1 cellular context compared by ENCODE assay signal in the genomic region with DNA sequence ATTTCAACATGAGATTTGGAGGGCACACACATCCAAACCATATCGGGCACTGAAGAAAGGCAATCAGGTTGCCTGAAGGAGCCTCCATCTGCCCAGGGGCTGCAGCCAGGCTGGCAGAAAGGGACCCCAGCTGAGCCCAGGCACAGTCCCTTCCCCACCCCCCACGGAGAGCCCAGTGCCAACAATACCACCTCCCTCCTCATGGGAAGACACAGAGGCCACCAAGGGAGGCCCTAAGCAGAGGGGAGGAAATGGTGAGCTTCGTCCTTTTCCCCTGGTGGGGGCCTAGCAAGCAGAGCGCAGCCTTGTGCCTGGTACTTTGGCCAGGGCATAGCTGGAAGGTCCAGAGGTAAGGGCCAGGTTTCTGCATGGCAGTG.
TF ChIP-seq lines count a peak whose summit lies in the region.

No MANE protein-coding gene starts in this region.

TF ChIP-seq in IMR-90, 13 proteins besides CTCF, POLR2A, EP300 and RAD21 (continued from another document):
- TF ChIP-seq MAZ (IDR thresholded peaks at IDR 0.05; ENCODE audit: borderline replicate concordance, low read depth, low read length), result no peak
